Comparison of ENCODE assay signal across 1 cellular context in the genomic region with DNA sequence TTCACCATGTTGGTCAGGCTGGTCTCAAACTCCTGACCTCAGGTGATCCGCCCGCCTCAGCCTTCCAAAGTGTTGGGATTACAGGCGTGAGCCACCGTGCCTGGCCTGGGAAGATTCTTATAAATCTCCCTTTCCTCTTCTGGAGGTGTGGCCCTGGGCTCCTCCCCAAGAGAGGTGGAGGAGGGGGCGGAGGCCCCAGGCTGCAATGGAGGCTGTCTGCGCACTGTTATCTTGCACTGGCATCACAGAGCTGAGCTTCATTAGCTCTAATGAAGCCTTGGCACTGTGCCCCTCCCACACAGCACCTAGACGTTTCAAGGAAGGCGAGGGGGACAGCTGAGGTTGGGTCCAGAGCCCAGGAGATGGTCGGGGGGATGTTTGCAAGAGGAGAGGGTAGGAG.
A peak's percentile ranks its signal among the peaks of the same experiment; 100 is the strongest.
TF ChIP-seq lines count a peak whose summit lies in the region.

No MANE protein-coding gene starts in this region.

TF ChIP-seq in H1, 55 proteins besides CTCF, POLR2A, EP300 and RAD21:
- TF ChIP-seq TAF1 (IDR thresholded peaks at IDR 0.05; ENCODE audit: low read depth, low read length) (no peak), TBP (IDR thresholded peaks at IDR 0.05; ENCODE audit: low read depth, low read length) (0 out of 2 replicates have a peak, but pooled peaks have one; percentile 24)
TF ChIP-seq in H1: peak in this region for 1.
